In the genomic region with DNA sequence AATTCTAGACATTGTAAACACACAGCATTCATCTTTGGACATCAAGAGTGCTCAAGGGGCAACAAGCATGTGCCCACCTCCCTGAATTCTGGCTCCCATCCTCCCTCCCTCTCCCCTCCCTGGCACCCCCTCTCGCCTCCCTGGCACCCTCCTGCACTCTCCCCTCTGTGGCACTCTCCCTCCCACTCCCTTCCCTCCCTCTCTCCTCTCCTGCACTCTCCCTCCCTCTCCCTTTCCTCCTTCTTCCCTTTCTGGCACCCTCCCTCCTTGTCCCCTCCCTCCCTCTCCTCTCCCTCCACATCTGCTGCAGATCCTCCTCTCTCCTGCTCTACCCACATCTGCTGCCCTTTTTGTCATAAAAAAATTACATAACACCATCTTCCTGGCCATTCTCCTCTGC, we compare ENCODE assay signal across 18 cellular contexts.
DNase-seq lines count a peak whose midpoint lies in the region; ATAC-seq and TF ChIP-seq lines count a peak whose summit lies in the region.
"Had no signal": no experiment of that assay in that cellular context is flagged by ENCODE, and none has a peak within 500 bp of the region (broad histone marks: within the 10 kb centered on the region; RNA-seq: fewer than 3 reads in every experiment).

No MANE protein-coding gene starts in this region.

- peaks cover 3% of the 10 kb centered on the region for H3K9me3 Mint-ChIP-seq in nephron progenitor cell
- H3K9me3 Mint-ChIP-seq: HFFc6 had no signal

- H3K36me3 ChIP-seq in SK-N-MC (ENCODE audit: insufficient read depth, low read length): no peaks in the 10 kb centered on the region
- H3K36me3 ChIP-seq: MG63, SJCRH30 had no signal

- H3K4me3 Mint-ChIP-seq in nephron progenitor cell: peak overlapping the region; percentile 20
- H3K4me3 Mint-ChIP-seq: HFFc6 had no signal

- H3K27ac ChIP-seq in SK-N-MC: no peak overlapping the region
- H3K27ac ChIP-seq: SJCRH30 had no signal

- peaks cover under 1% of the 10 kb centered on the region for H3K36me3 Mint-ChIP-seq in nephron progenitor cell (ENCODE audit: low read depth)

- H3K27me3 Mint-ChIP-seq in nephron progenitor cell (ENCODE audit: low read depth, poor library complexity): peaks cover 5% of the 10 kb centered on the region

- no peaks in the 10 kb centered on the region for H3K9me3 ChIP-seq in SK-N-MC (ENCODE audit: low read depth, low read length)
- H3K9me3 ChIP-seq: MG63, SJCRH30 had no signal

- no peak for TF ChIP-seq CTCF in nephron progenitor cell (IDR thresholded peaks at IDR 0.05)

- peak overlapping the region; percentile 5 for H3K9ac ChIP-seq in SK-N-MC (ENCODE audit: insufficient read length)

- no peak for ATAC-seq in HG03565 (IDR thresholded peaks at IDR 0.05; ENCODE audit: unreplicated experiment)

- H3K27ac Mint-ChIP-seq in nephron progenitor cell: no peak overlapping the region
- H3K27ac Mint-ChIP-seq: HFFc6 had no signal

- DNase-seq in NCI-H524 (lab: John Stamatoyannopoulos, UW) (peak; percentile 69 to 85), NCI-H524 treated with DMSO at 0.1 percent for 48 hours (lab: John Stamatoyannopoulos, UW) (no peak), NCI-H2029 (lab: John Stamatoyannopoulos, UW) (peak; percentile 52), SK-N-MC (ENCODE audit: low read depth, low spot score) (no peak), nephron progenitor cell (no peak), epidermal melanocyte (ENCODE audit: insufficient read length, low spot score) (no peak)
- DNase-seq in activated CD8-positive, alpha-beta memory T cell treated with anti-CD3 and anti-CD28 coated beads, Interleukin-2, amount 50 U/mL, for 48 hours: no peak
- DNase-seq: C1 segment of cervical spinal cord, DMS53, GDM1, GOT3, HFFc6, MG63, NCI-H1092 treated with DMSO at 0.1 percent for 48 hours, NCI-H2081, NCI-H446, SJCRH30 had no signal

- peaks cover 88% of the 10 kb centered on the region for H3K4me1 Mint-ChIP-seq in nephron progenitor cell

- peak overlapping the region; percentile 4; the same call in 1 of the 2 replicates for H3K4me3 ChIP-seq in SK-N-MC
- H3K4me3 ChIP-seq: MG63, SJCRH30 had no signal

Comparison
In these comparisons a context has a peak if more than half of its experiments do, and no peak if none do; other contexts are left out.
1. DNase-seq: peak in NCI-H524 (2 of 2) and NCI-H2029 (single experiment); none in NCI-H524 treated with DMSO at 0.1 percent for 48 hours (single experiment), SK-N-MC (single experiment), nephron progenitor cell (single experiment), epidermal melanocyte (single experiment) and activated CD8-positive, alpha-beta memory T cell treated with anti-CD3 and anti-CD28 coated beads, Interleukin-2, amount 50 U/mL, for 48 hours (single experiment).